Comparison of ENCODE assay signal across 19 cellular contexts in genomic region chr7:69981646-69982045, GRCh38.
"Had no signal": no experiment of that assay in that cellular context is flagged by ENCODE, and none has a peak within 500 bp of the region (broad histone marks: within the 10 kb centered on the region; RNA-seq: fewer than 3 reads in every experiment).

No MANE protein-coding gene starts in this region.

- H3K27me3 ChIP-seq: brain microvascular endothelial cell, esophagus squamous epithelium, gastrocnemius medialis, pancreas, upper lobe of right lung had no signal

- H3K27me3 Mint-ChIP-seq: memory B cell had no signal

- H3K4me1 ChIP-seq: esophagus squamous epithelium, pancreas, upper lobe of right lung had no signal

- H3K4me3 ChIP-seq: esophagus squamous epithelium, gastrocnemius medialis, mucosa of descending colon, pancreas, upper lobe of right lung had no signal

- DNase-seq: activated T-cell treated with anti-CD3 and anti-CD28 coated beads, Interleukin-2, amount 50 U/mL, for 1 hour; aorta; caudate nucleus; dermis blood vessel endothelial cell; effector memory CD4-positive, alpha-beta T cell; esophagus squamous epithelium; gastrocnemius medialis; hippocampal formation; mucosa of descending colon; pancreas; right cardiac atrium; stimulated activated CD4-positive, alpha-beta T cell treated with anti-CD3 and anti-CD28 coated beads, Interleukin-12 subunit alpha, Interleukin-12 subunit beta, amount 100 ng/mL, for 4 hours; stimulated activated CD4-positive, alpha-beta T cell treated with anti-CD3 and anti-CD28 coated beads, Interleukin-4, amount 100 ng/mL, for 4 hours; stimulated activated naive CD8-positive, alpha-beta T cell treated with anti-CD3 and anti-CD28 coated beads, Interleukin-15, Interleukin-2, amounts not matched to agents 100 U/mL and 50 U/mL, for 24 hours; upper lobe of right lung had no signal

- H3K36me3 ChIP-seq: brain microvascular endothelial cell, esophagus squamous epithelium, gastrocnemius medialis, pancreas, upper lobe of right lung had no signal

- H3K27ac Mint-ChIP-seq: activated naive CD4-positive, alpha-beta T cell treated with anti-CD3 and anti-CD28 coated beads, Interleukin-2, amount 50 U/mL, for 72 hours; memory B cell; WTC11 had no signal

- H3K4me3 Mint-ChIP-seq: memory B cell, WTC11 had no signal

- FAIRE-seq: pancreas had no signal

- H3K27ac ChIP-seq: brain microvascular endothelial cell, esophagus squamous epithelium, gastrocnemius medialis, pancreas, upper lobe of right lung had no signal

- ATAC-seq: activated naive CD4-positive, alpha-beta T cell treated with anti-CD3 and anti-CD28 coated beads, Interleukin-2, amount 50 U/mL, for 72 hours; mucosa of descending colon; pancreas; stimulated activated naive CD8-positive, alpha-beta T cell treated with anti-CD3 and anti-CD28 coated beads, Interleukin-15, Interleukin-2, amounts not matched to agents 100 U/mL and 50 U/mL, for 24 hours; upper lobe of right lung; WTC11 had no signal

- H3K36me3 Mint-ChIP-seq: activated naive CD4-positive, alpha-beta T cell treated with anti-CD3 and anti-CD28 coated beads, Interleukin-2, amount 50 U/mL, for 72 hours; WTC11 had no signal

- H3K9me3 ChIP-seq: esophagus squamous epithelium, gastrocnemius medialis, pancreas, upper lobe of right lung had no signal
